17 cellular contexts compared by ENCODE assay signal in the genomic region with DNA sequence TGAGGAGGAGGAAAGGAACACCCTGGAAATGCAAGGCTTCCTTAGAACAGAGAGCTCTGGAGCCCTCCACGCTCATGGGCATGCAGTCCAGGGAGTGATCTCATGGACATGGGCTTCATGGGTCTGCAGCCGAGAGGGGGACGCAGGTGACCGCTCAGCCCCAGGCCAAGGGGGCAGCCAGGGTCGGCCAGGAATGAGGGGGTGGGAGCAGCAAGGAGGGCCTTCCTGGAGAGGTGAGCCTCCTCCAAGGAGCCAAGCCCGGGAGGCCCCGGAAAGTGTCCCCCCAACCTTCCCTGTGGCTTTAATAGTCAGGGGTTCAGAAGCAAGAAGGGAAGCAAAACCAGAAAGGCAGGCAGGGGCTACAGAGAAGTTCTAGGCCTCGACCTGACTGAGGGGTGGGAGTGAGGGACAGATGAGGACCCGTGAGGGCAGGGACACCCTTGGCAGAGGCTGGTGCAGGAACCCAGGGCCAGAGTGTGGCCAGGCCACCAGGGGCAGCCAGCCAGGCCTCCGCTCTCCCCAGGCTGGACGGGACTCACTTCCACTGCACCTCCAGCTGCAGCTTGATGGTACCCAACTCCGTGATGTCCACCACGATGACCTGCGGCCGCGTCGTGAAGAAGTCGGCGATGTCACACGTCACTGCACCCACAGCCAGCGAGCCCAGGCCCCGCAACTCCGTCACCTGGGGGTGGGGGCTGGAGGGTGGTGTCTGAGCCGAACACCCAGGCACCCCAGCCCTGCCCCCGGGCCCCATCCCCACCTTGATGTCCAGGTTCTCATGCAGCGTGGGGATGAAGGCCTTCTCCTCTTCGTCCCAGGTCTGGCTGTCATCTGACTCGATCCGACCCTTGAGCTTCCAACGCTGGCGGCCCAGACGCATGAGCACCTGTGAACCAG.
DNase-seq lines count a peak whose midpoint lies in the region; ATAC-seq and TF ChIP-seq lines count a peak whose summit lies in the region.
"Had no signal": no experiment of that assay in that cellular context is flagged by ENCODE, and none has a peak within 500 bp of the region (broad histone marks: within the 10 kb centered on the region; RNA-seq: fewer than 3 reads in every experiment).

No MANE protein-coding gene starts in this region.

- no peaks in the 10 kb centered on the region for H3K36me3 Mint-ChIP-seq in endodermal cell (ENCODE audit: low read depth)
- H3K36me3 Mint-ChIP-seq: IgD-negative memory B cell had no signal

- H3K27ac ChIP-seq in right cardiac atrium (ENCODE audit: low read length) (no peak overlapping the region), Panc1 (ENCODE audit: low read length) (no peak overlapping the region), endodermal cell (ENCODE audit: low read depth, low read length) (no peak overlapping the region), osteoblast (ENCODE audit: low read depth, low read length) (no peak overlapping the region), smooth muscle cell (ENCODE audit: low read depth) (no peak overlapping the region)
- H3K27ac ChIP-seq: 22Rv1, C4-2B had no signal

- no peak for TF ChIP-seq CTCF in Panc1 (IDR thresholded peaks at IDR 0.05)
- TF ChIP-seq CTCF in endodermal cell (conservative IDR thresholded peaks at IDR 0.05): no peak
- TF ChIP-seq CTCF in osteoblast (IDR thresholded peaks at IDR 0.05; ENCODE audit: extremely low read depth, low read depth, low read length): no peak
- TF ChIP-seq CTCF in smooth muscle cell (IDR thresholded peaks at IDR 0.05; ENCODE audit: borderline replicate concordance, insufficient read depth, poor library complexity, severe bottlenecking): no peak

- no peaks in the 10 kb centered on the region for H3F3A ChIP-seq in smooth muscle cell (ENCODE audit: low read depth)

- no peaks in the 10 kb centered on the region for H3K79me2 ChIP-seq in osteoblast (ENCODE audit: insufficient read depth, low read length)
- H3K79me2 ChIP-seq in smooth muscle cell (ENCODE audit: low read depth): no peaks in the 10 kb centered on the region

- H2AFZ ChIP-seq in osteoblast (ENCODE audit: low read length) (no peak overlapping the region), smooth muscle cell (ENCODE audit: low read depth) (no peak overlapping the region)
- H2AFZ ChIP-seq: GM23338 had no signal

- no peak overlapping the region for H3K9ac ChIP-seq in endodermal cell (ENCODE audit: extremely low read depth, low read length, poor library complexity, severe bottlenecking)
- no peak overlapping the region for H3K9ac ChIP-seq in smooth muscle cell (ENCODE audit: low read depth)

- H3K4me3 Mint-ChIP-seq in endodermal cell: no peak overlapping the region
- H3K4me3 Mint-ChIP-seq: CD4-positive, alpha-beta T cell; GM23338; H9; IgD-negative memory B cell had no signal

- POLR2A ChIA-PET in Panc1 (lab: Charles Lee): no interaction called here

- no peak overlapping the region for H3K27ac Mint-ChIP-seq in endodermal cell
- H3K27ac Mint-ChIP-seq: CD4-positive, alpha-beta T cell; GM23338; H9; IgD-negative memory B cell had no signal

- H3K4me1 Mint-ChIP-seq in endodermal cell: peaks cover 4% of the 10 kb centered on the region

- no peak overlapping the region for H3K4me2 ChIP-seq in osteoblast (ENCODE audit: insufficient read depth, low read length)
- no peak overlapping the region for H3K4me2 ChIP-seq in smooth muscle cell
- H3K4me2 ChIP-seq: A549, GM23338 had no signal

- H3K36me3 ChIP-seq in Panc1 (ENCODE audit: control insufficient read depth, insufficient read depth, low read length) (peaks cover 6% of the 10 kb centered on the region), endodermal cell (ENCODE audit: control insufficient read depth, insufficient read depth, low read length) (no peaks in the 10 kb centered on the region), osteoblast (ENCODE audit: insufficient read depth, low read length) (no peaks in the 10 kb centered on the region), smooth muscle cell (ENCODE audit: low read depth) (no peaks in the 10 kb centered on the region)

- no TSS peak for BruUV-seq in Panc1 (replicated peaks; lab: Mats Ljungman, UMichigan)

- in situ Hi-C loops in Panc1 (cut with HindIII; ENCODE audit: low pct_unique_long_range_greater_than_20kb, low sequenced_read_pairs): no loop called here

- intact Hi-C loops in right cardiac atrium (cut with DNase I) (no loop called here), left cardiac atrium (cut with DNase I) (no loop called here), Panc1 (cut with micrococcal nuclease; ENCODE audit: unreplicated experiment) (no loop called here)

- H4K20me1 ChIP-seq in osteoblast (ENCODE audit: insufficient read depth, low read length) (no peaks in the 10 kb centered on the region), smooth muscle cell (ENCODE audit: low read depth) (no peaks in the 10 kb centered on the region)

- ATAC-seq in right cardiac atrium (no peak), left cardiac atrium (no peak), Panc1 (peak; percentile 52; the same call in 1 of the 2 replicates)
- ATAC-seq: GM23338 had no signal

- DNase-seq in right cardiac atrium (peak in 2 of 3 donors; percentile 36 to 59), left cardiac atrium (no peak), Panc1 (ENCODE audit: low read depth, low spot score) (no peak), endodermal cell (peak; percentile 35), osteoblast (ENCODE audit: insufficient read length, low spot score, missing footprints) (peak; percentile 89), smooth muscle cell (lab: John Stamatoyannopoulos, UW; ENCODE audit: unreplicated experiment) (no peak), NCI-H1694 treated with DMSO at 0.1 percent for 48 hours (lab: John Stamatoyannopoulos, UW) (no peak)
- DNase-seq in activated effector memory CD4-positive, alpha-beta T cell treated with anti-CD3 and anti-CD28 coated beads, Interleukin-2, amount 50 U/mL, for 16 hours: no peak
- DNase-seq: AML-193; Caco-2; CD4-positive, alpha-beta T cell; H9 had no signal

- H3K9me3 ChIP-seq in right cardiac atrium (ENCODE audit: control insufficient read depth, low read length): no peaks in the 10 kb centered on the region
- no peaks in the 10 kb centered on the region for H3K9me3 ChIP-seq in Panc1 (ENCODE audit: control insufficient read depth, insufficient read depth, low read depth, low read length)
- H3K9me3 ChIP-seq in endodermal cell (ENCODE audit: control insufficient read depth, low read length): no peaks in the 10 kb centered on the region
- H3K9me3 ChIP-seq in osteoblast (ENCODE audit: low read depth, low read length): no peaks in the 10 kb centered on the region
- no peaks in the 10 kb centered on the region for H3K9me3 ChIP-seq in smooth muscle cell (replicated peaks; ENCODE audit: low read depth)
- H3K9me3 ChIP-seq: A549, Caco-2 had no signal

- no peaks in the 10 kb centered on the region for H3K27me3 Mint-ChIP-seq in endodermal cell (ENCODE audit: insufficient read depth)

- WGBS in right cardiac atrium: 92% methylated on average over 32 of the region's 32 CpGs
- WGBS in endodermal cell (ENCODE audit: insufficient coverage in 1 of 2, insufficient read length in 1 of 2), 2 experiments: 92 to 93% methylated on average over 23 to 32 of the region's 32 CpGs
- WGBS in smooth muscle cell (ENCODE audit: low lambda C conversion rate): 97% methylated on average over 30 of the region's 32 CpGs

- H3K4me1 ChIP-seq in right cardiac atrium (ENCODE audit: control insufficient read depth, insufficient read depth, low read length) (no peaks in the 10 kb centered on the region), Panc1 (ENCODE audit: control insufficient read depth, insufficient read depth, low read length) (peaks cover 11% of the 10 kb centered on the region; the same call in 1 of the 2 replicates), endodermal cell (ENCODE audit: control insufficient read depth, insufficient read depth, low read length) (no peaks in the 10 kb centered on the region), osteoblast (ENCODE audit: insufficient read depth, low read length) (peaks cover 3% of the 10 kb centered on the region), smooth muscle cell (ENCODE audit: low read depth) (no peaks in the 10 kb centered on the region)
- H3K4me1 ChIP-seq: A549, Caco-2 had no signal

- CTCF ChIA-PET in Panc1 (lab: Charles Lee): interaction anchor here (0.6 kb wide), 1 partner anchor 19 kb away, joined by 3 read pairs; no protein-coding TSS in a partner anchor

- H3K4me3 ChIP-seq in right cardiac atrium (ENCODE audit: low read length) (no peak overlapping the region), Panc1 (ENCODE audit: low read depth in 2 of 2, low read length in 2 of 2) (no peak overlapping the region), endodermal cell (ENCODE audit: low read length) (no peak overlapping the region), osteoblast (ENCODE audit: insufficient read depth, low read length) (no peak overlapping the region), smooth muscle cell (no peak overlapping the region)
- H3K4me3 ChIP-seq: A549, GM23338 had no signal

- H3K27me3 ChIP-seq in right cardiac atrium (ENCODE audit: control insufficient read depth, insufficient read depth) (no peaks in the 10 kb centered on the region), Panc1 (ENCODE audit: control insufficient read depth, insufficient read depth, low read length) (no peaks in the 10 kb centered on the region), endodermal cell (ENCODE audit: control insufficient read depth, insufficient read depth, low read length, poor library complexity, severe bottlenecking) (no peaks in the 10 kb centered on the region), osteoblast (ENCODE audit: insufficient read depth, low read length) (no peaks in the 10 kb centered on the region), smooth muscle cell (ENCODE audit: low read depth) (no peaks in the 10 kb centered on the region)

- H3K9me3 Mint-ChIP-seq in endodermal cell: no peaks in the 10 kb centered on the region
- H3K9me3 Mint-ChIP-seq: CD4-positive, alpha-beta T cell; GM23338; H9 had no signal

Comparison
In these comparisons a context has a peak if more than half of its experiments do, and no peak if none do; other contexts are left out.
1. DNase-seq: peak in right cardiac atrium (2 of 3), endodermal cell (single experiment) and osteoblast (single experiment); none in left cardiac atrium (single experiment), Panc1 (single experiment), smooth muscle cell (single experiment), NCI-H1694 treated with DMSO at 0.1 percent for 48 hours (single experiment) and activated effector memory CD4-positive, alpha-beta T cell treated with anti-CD3 and anti-CD28 coated beads, Interleukin-2, amount 50 U/mL, for 16 hours (single experiment).